Comparison of ENCODE assay signal across 22 cellular contexts in the genomic region with DNA sequence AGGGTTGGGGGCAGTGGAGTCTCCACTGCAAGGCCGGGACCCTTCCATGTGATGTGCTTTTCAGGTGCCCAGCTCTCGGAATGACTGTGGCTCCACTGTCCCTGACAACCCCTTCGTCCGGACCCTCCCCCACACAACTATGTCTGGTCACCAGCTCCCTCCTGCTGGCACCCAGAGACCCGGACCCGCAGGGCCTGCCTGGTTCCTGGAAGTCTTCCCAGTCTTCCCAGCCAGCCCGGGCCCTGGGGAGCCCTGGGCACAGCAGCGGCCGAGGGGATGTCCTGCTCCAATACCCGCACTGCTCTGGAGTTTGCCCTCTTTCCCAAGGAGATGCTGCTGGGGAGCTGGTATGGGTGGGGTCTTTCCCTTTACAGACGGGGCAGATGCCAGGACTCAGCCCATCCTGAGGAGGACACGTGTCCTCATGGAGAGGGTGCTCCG.
"Had no signal": no experiment of that assay in that cellular context is flagged by ENCODE, and none has a peak within 500 bp of the region (broad histone marks: within the 10 kb centered on the region; RNA-seq: fewer than 3 reads in every experiment).

No MANE protein-coding gene starts in this region.

- H3K4me3 Mint-ChIP-seq: activated B cell treated with CpG ODN at 0.5 μM for 24 hours; activated CD4-positive, alpha-beta memory T cell treated with anti-CD3 and anti-CD28 coated beads for 36 hours; activated CD8-positive, alpha-beta memory T cell treated with anti-CD3 and anti-CD28 coated beads, Interleukin-2, amount 10 ng/mL, durations not matched to agents 7 days and 5 days; activated naive CD8-positive, alpha-beta T cell treated with anti-CD3 and anti-CD28 coated beads for 36 hours; activated T-helper 17 cell treated with anti-CD3 and anti-CD28 coated beads, Interleukin-2, amount 50 U/mL, for 72 hours; immature natural killer cell; naive thymus-derived CD4-positive, alpha-beta T cell; stimulated activated effector memory CD8-positive, alpha-beta T cell treated with anti-CD3 and anti-CD28 coated beads, Interleukin-12 subunit alpha, Interleukin-12 subunit beta, amount 100 ng/mL, for 72 hours had no signal

- H3K9me3 Mint-ChIP-seq: activated B cell treated with CpG ODN at 0.5 μM for 24 hours; activated CD4-positive, alpha-beta memory T cell treated with anti-CD3 and anti-CD28 coated beads for 36 hours; activated naive CD8-positive, alpha-beta T cell treated with anti-CD3 and anti-CD28 coated beads for 36 hours; activated T-helper 17 cell treated with anti-CD3 and anti-CD28 coated beads, Interleukin-2, amount 50 U/mL, for 72 hours; immature natural killer cell; stimulated activated effector memory CD8-positive, alpha-beta T cell treated with anti-CD3 and anti-CD28 coated beads, Interleukin-12 subunit alpha, Interleukin-12 subunit beta, amount 100 ng/mL, for 72 hours had no signal

- DNase-seq: activated B cell treated with CpG ODN at 0.5 μM for 24 hours; activated CD4-positive, alpha-beta memory T cell treated with anti-CD3 and anti-CD28 coated beads for 36 hours; activated CD4-positive, alpha-beta T cell treated with anti-CD3 and anti-CD28 coated beads for 4 hours; activated CD8-positive, alpha-beta memory T cell treated with anti-CD3 and anti-CD28 coated beads, Interleukin-2, amount 10 ng/mL, durations not matched to agents 7 days and 5 days; activated naive CD4-positive, alpha-beta T cell; activated naive CD8-positive, alpha-beta T cell treated with anti-CD3 and anti-CD28 coated beads for 36 hours; activated T-cell treated with anti-CD3 and anti-CD28 coated beads, Interleukin-2, amount 50 U/mL, for 1 hour; amniotic stem cell; central memory CD4-positive, alpha-beta T cell; effector memory CD4-positive, alpha-beta T cell; immature natural killer cell; mesenchymal stem cell; mucosa of descending colon; naive thymus-derived CD4-positive, alpha-beta T cell; right lobe of liver; stimulated activated CD4-positive, alpha-beta T cell treated with anti-CD3 and anti-CD28 coated beads, Interleukin-4, amount 100 ng/mL, for 24 hours; thyroid gland had no signal

- H3K27ac Mint-ChIP-seq: activated B cell treated with CpG ODN at 0.5 μM for 24 hours; activated CD4-positive, alpha-beta memory T cell treated with anti-CD3 and anti-CD28 coated beads for 36 hours; activated CD8-positive, alpha-beta memory T cell treated with anti-CD3 and anti-CD28 coated beads, Interleukin-2, amount 10 ng/mL, durations not matched to agents 7 days and 5 days; activated naive CD8-positive, alpha-beta T cell treated with anti-CD3 and anti-CD28 coated beads for 36 hours; activated T-helper 17 cell treated with anti-CD3 and anti-CD28 coated beads, Interleukin-2, amount 50 U/mL, for 72 hours; immature natural killer cell; stimulated activated effector memory CD8-positive, alpha-beta T cell treated with anti-CD3 and anti-CD28 coated beads, Interleukin-12 subunit alpha, Interleukin-12 subunit beta, amount 100 ng/mL, for 72 hours had no signal

- H3K4me2 ChIP-seq: smooth muscle cell had no signal

- FAIRE-seq: pancreas had no signal

- H3K27me3 Mint-ChIP-seq: activated B cell treated with CpG ODN at 0.5 μM for 24 hours; activated CD4-positive, alpha-beta memory T cell treated with anti-CD3 and anti-CD28 coated beads for 36 hours; activated CD8-positive, alpha-beta memory T cell treated with anti-CD3 and anti-CD28 coated beads, Interleukin-2, amount 10 ng/mL, durations not matched to agents 7 days and 5 days; activated naive CD8-positive, alpha-beta T cell treated with anti-CD3 and anti-CD28 coated beads for 36 hours; activated T-helper 17 cell treated with anti-CD3 and anti-CD28 coated beads, Interleukin-2, amount 50 U/mL, for 72 hours; naive thymus-derived CD4-positive, alpha-beta T cell had no signal

- H3K9me3 ChIP-seq: mucosa of descending colon, pancreas, right lobe of liver, thyroid gland, uterus had no signal

- H3K27ac ChIP-seq: pancreas, right lobe of liver had no signal

- H3K27me3 ChIP-seq: pancreas, right lobe of liver, thyroid gland, uterus had no signal
